ENCODE assay signal across 8 cellular contexts in the genomic region with DNA sequence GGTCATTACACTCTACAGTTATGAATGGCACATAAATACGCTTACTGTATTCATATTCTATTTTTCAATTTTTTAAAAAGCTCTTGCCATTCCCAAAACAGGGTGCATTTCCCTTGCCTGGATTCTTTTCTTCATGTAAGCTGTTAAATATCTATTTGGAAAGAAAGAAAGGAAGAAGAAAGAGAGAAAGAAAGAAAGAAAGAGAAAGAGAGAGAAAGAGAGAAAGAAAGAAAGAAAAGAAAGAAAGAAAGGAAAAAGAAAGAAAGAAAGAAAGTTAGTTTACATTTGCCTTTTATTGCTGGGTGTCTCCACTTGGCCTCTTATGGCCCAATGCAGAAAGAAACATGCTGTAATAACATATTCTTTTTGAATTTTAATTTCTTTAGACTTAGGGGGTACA.
"Had no signal": no experiment of that assay in that cellular context is flagged by ENCODE, and none has a peak within 500 bp of the region (broad histone marks: within the 10 kb centered on the region; RNA-seq: fewer than 3 reads in every experiment).

No MANE protein-coding gene starts in this region.

- DNase-seq: GDM1, GF-D8 had no signal

- ATAC-seq: GM12878 had no signal

- FAIRE-seq: G401.6, GM12878, GM12891, GM12892, GM18507, GM19239 had no signal

- H3K4me3 ChIP-seq: GM12878 had no signal
